ENCODE assay signal across 8 cellular contexts in genomic region chr10:14953452-14954000, GRCh38. TPM values are rescaled to one million over a fixed set of nuclear protein-coding genes. Genes with fewer than 3 reads are reported as not detected.
A peak's percentile ranks its signal among the peaks of the same experiment; 100 is the strongest.
DNase-seq lines count a peak whose midpoint lies in the region; ATAC-seq and TF ChIP-seq lines count a peak whose summit lies in the region.

No MANE protein-coding gene starts in this region.

- 1% methylated on average over 31 of the region's 31 CpGs for WGBS in ectodermal cell, 2 experiments
- WGBS in upper lobe of left lung, 2 donors: 0% methylated on average over 8 to 30 of the region's 31 CpGs

- TF ChIP-seq EP300 in upper lobe of left lung (IDR thresholded peaks at IDR 0.05): no peak

- H3K27me3 Mint-ChIP-seq in CD8-positive, alpha-beta T cell (ENCODE audit: low read depth): no peaks in the 10 kb centered on the region

- no peaks in the 10 kb centered on the region for H3K36me3 ChIP-seq in CD8-positive, alpha-beta T cell (ENCODE audit: insufficient read depth, low read length)
- no peaks in the 10 kb centered on the region for H3K36me3 ChIP-seq in SJCRH30
- no peaks in the 10 kb centered on the region for H3K36me3 ChIP-seq in ectodermal cell (ENCODE audit: control insufficient read depth, insufficient read depth, low read length)
- H3K36me3 ChIP-seq in upper lobe of left lung: peaks cover 0 to 4% (median 0%) of the 10 kb centered on the region in 4 donors

- H3K27ac Mint-ChIP-seq in CD8-positive, alpha-beta T cell: peak overlapping the region; percentile 96

- peak in 1 of 7 experiments; percentile 2 for DNase-seq in CD8-positive, alpha-beta T cell
- DNase-seq in SJCRH30 (peak in 1 of 2 experiments; percentile 55), mesenteric fat pad (ENCODE audit: low spot score) (peak; percentile 91), upper lobe of left lung (peak; percentile 59 to 91), NCI-H1694 (lab: John Stamatoyannopoulos, UW) (no peak)

- ATAC-seq in CD8-positive, alpha-beta T cell: peak; percentile 50
- ATAC-seq in GM19023 (IDR thresholded peaks at IDR 0.05; ENCODE audit: unreplicated experiment) (peak; percentile 39), HG03139 (IDR thresholded peaks at IDR 0.05; ENCODE audit: unreplicated experiment) (peak; percentile 27), upper lobe of left lung (ENCODE audit: low FRiP score in 2 of 2) (peak; percentile 72 to 75)

- POLR2A ChIA-PET in CD8-positive, alpha-beta T cell (lab: Charles Lee): interaction anchor here (0.6 to 1.6 kb wide), 6 partner anchors 18 to 116 kb away, joined by 3 to 5 read pairs (median 4); partner anchors contain the start of genes CDNF, HSPA14, MSANTD7 and SUV39H2

- TF ChIP-seq CTCF in CD8-positive, alpha-beta T cell (IDR thresholded peaks at IDR 0.05): no peak
- TF ChIP-seq CTCF in upper lobe of left lung (IDR thresholded peaks at IDR 0.05): peak in 3 of 6 experiments; percentile 10 to 29 (median 19)

- H3K4me3 ChIP-seq in CD8-positive, alpha-beta T cell (ENCODE audit: low read depth, low read length): peak overlapping the region; percentile 95
- H3K4me3 ChIP-seq in SJCRH30 (peak overlapping the region; percentile 81), ectodermal cell (ENCODE audit: insufficient read depth, low read depth, low read length) (peak overlapping the region; percentile 73), upper lobe of left lung (peak overlapping the region; percentile 57 to 84 (median 70))

- H3K4me3 Mint-ChIP-seq in CD8-positive, alpha-beta T cell: peak overlapping the region; percentile 92

- H3K27me3 ChIP-seq in CD8-positive, alpha-beta T cell (ENCODE audit: insufficient read depth, low read length): no peaks in the 10 kb centered on the region
- H3K27me3 ChIP-seq in SJCRH30 (no peaks in the 10 kb centered on the region), ectodermal cell (ENCODE audit: control insufficient read depth, insufficient read depth, low read length, poor library complexity, severe bottlenecking) (no peaks in the 10 kb centered on the region), upper lobe of left lung (no peaks in the 10 kb centered on the region)

- peaks cover 14% of the 10 kb centered on the region for H3K36me3 Mint-ChIP-seq in CD8-positive, alpha-beta T cell

- peak overlapping the region; percentile 64 for H3K27ac ChIP-seq in CD8-positive, alpha-beta T cell (ENCODE audit: low read depth, low read length)
- H3K27ac ChIP-seq in SJCRH30 (peak overlapping the region; percentile 74), ectodermal cell (ENCODE audit: insufficient read depth, low read depth, low read length, poor library complexity, severe bottlenecking) (no peak overlapping the region), upper lobe of left lung (peak overlapping the region; percentile 90 to 92 (median 90))

- H3K9me3 ChIP-seq in CD8-positive, alpha-beta T cell (ENCODE audit: low read length): no peaks in the 10 kb centered on the region
- H3K9me3 ChIP-seq in SJCRH30 (replicated peaks) (no peaks in the 10 kb centered on the region), ectodermal cell (ENCODE audit: control insufficient read depth, low read length) (no peaks in the 10 kb centered on the region), upper lobe of left lung (no peaks in the 10 kb centered on the region)

- no peaks in the 10 kb centered on the region for H3K9me3 Mint-ChIP-seq in CD8-positive, alpha-beta T cell

- H3K4me1 ChIP-seq in CD8-positive, alpha-beta T cell (ENCODE audit: insufficient read depth, low read length): peaks cover 25% of the 10 kb centered on the region
- H3K4me1 ChIP-seq in SJCRH30: no peaks in the 10 kb centered on the region
- peaks cover 14% of the 10 kb centered on the region for H3K4me1 ChIP-seq in ectodermal cell (ENCODE audit: control insufficient read depth, insufficient read depth, low read length)
- H3K4me1 ChIP-seq in upper lobe of left lung: peaks cover 21 to 35% (median 30%) of the 10 kb centered on the region in 4 donors

- TF ChIP-seq POLR2A in upper lobe of left lung (IDR thresholded peaks at IDR 0.05): no peak

- peaks cover 49% of the 10 kb centered on the region for H3K4me1 Mint-ChIP-seq in CD8-positive, alpha-beta T cell (ENCODE audit: low read depth)

- CTCF ChIA-PET in CD8-positive, alpha-beta T cell (lab: Charles Lee): interaction anchor here (0.6 to 0.9 kb wide), 2 partner anchors 49 to 72 kb away, joined by 3 read pairs; no protein-coding TSS in a partner anchor

- intact Hi-C loops in CD8-positive, alpha-beta T cell (cut with DNase I, micrococcal nuclease): loop anchor here (2.0 to 10.0 kb wide), 8 partner anchors 46 to 1861 kb away; partner anchors contain the start of genes PRPF18 (in 2 of the 2), RPP38 (in 1 of the 2) and RSU1 (in 1 of the 2)

RNA-seq across cellular contexts. Expression of gene DCLRE1C, which starts 0.4 kb away (rescaled TPM):
- 10 to 100 TPM; 15.1 to 15.9 TPM for total RNA-seq in CD8-positive, alpha-beta T cell
- total RNA-seq in SJCRH30 (2014; rRNA removed; shearing (Covaris generic)): 14.9 and 41.4 TPM in 2 replicates
- 4.3 TPM for polyA plus RNA-seq in ectodermal cell (2013, experiment 1 of 4)
- 5.4 TPM for polyA plus RNA-seq in ectodermal cell (2013, experiment 2 of 4)
- polyA plus RNA-seq in ectodermal cell (2013, experiment 3 of 4): 4.3 TPM
- polyA plus RNA-seq in ectodermal cell (2013, experiment 4 of 4): 7.3 TPM
- 7.0 TPM for total RNA-seq in mesenteric fat pad
- total RNA-seq in upper lobe of left lung: 10 to 100 TPM in 5 of 6 donors, 1 to 10 TPM in 1; 8.8 to 19.9 (median 10.9) TPM

RNA-seq across cellular contexts. Expression of gene MEIG1, which starts 5.7 kb away (rescaled TPM):
- not detected for total RNA-seq in CD8-positive, alpha-beta T cell
- total RNA-seq in SJCRH30 (2014; rRNA removed; shearing (Covaris generic)): not detected in 2 replicates
- not detected for polyA plus RNA-seq in ectodermal cell (2013, experiment 1 of 4)
- polyA plus RNA-seq in ectodermal cell (2013, experiment 2 of 4): 0.48 TPM
- polyA plus RNA-seq in ectodermal cell (2013, experiment 3 of 4): 0.75 TPM
- 0.85 TPM for polyA plus RNA-seq in ectodermal cell (2013, experiment 4 of 4)
- total RNA-seq in mesenteric fat pad (not detected), upper lobe of left lung (1 to 10 TPM in 1 of 6 donors, under 1 TPM in 1, not detected in 4; 0.44 to 2.0 TPM)
